In genomic region chr6:73672290-73672689, GRCh38 we compare ENCODE assay signal across 14 cellular contexts.
"Had no signal": no experiment of that assay in that cellular context is flagged by ENCODE, and none has a peak within 500 bp of the region (broad histone marks: within the 10 kb centered on the region; RNA-seq: fewer than 3 reads in every experiment).

No MANE protein-coding gene starts in this region.

- H3K36me3 ChIP-seq: left ventricle myocardium inferior, right lobe of liver, suprapubic skin had no signal

- H3K9me3 ChIP-seq: body of pancreas, left ventricle myocardium inferior, right lobe of liver, suprapubic skin had no signal

- H3K4me3 ChIP-seq: body of pancreas, left ventricle myocardium inferior, right lobe of liver, suprapubic skin had no signal

- H3K27me3 ChIP-seq: body of pancreas, right lobe of liver, suprapubic skin had no signal

- FAIRE-seq: small intestine had no signal

- DNase-seq: activated CD4-positive, alpha-beta T cell treated with anti-CD3 and anti-CD28 coated beads, Interleukin-2, amount 10 ng/mL, durations not matched to agents 24 days and 14 days; activated CD8-positive, alpha-beta T cell treated with anti-CD3 and anti-CD28 coated beads for 36 hours; activated naive CD4-positive, alpha-beta T cell treated with Interleukin-2 at 50 U/mL for 16 hours; activated T-cell treated with anti-CD3 and anti-CD28 coated beads, Interleukin-2, amount 50 U/mL, for 24 hours; body of pancreas; effector memory CD8-positive, alpha-beta T cell; immature natural killer cell; kidney glomerular epithelial cell; left ventricle myocardium inferior; right lobe of liver; small intestine; stimulated activated CD4-positive, alpha-beta T cell treated with anti-CD3 and anti-CD28 coated beads, Interleukin-4, amount 100 ng/mL, for 1 hour; stimulated activated naive CD8-positive, alpha-beta T cell treated with anti-CD3 and anti-CD28 coated beads, Interleukin-15, amount 100 ng/mL, for 72 hours had no signal

- H3K4me1 ChIP-seq: body of pancreas, left ventricle myocardium inferior, right lobe of liver, suprapubic skin had no signal

- H3K27ac ChIP-seq: body of pancreas, left ventricle myocardium inferior, right lobe of liver, suprapubic skin had no signal
